In genomic region chr1:226083303-226084101, GRCh38 we compare ENCODE assay signal across 8 cellular contexts. TPM values are rescaled to one million over a fixed set of nuclear protein-coding genes. Genes with fewer than 3 reads are reported as not detected.
A peak's percentile ranks its signal among the peaks of the same experiment; 100 is the strongest.
DNase-seq lines count a peak whose midpoint lies in the region; ATAC-seq, FAIRE-seq and TF ChIP-seq lines count a peak whose summit lies in the region.

No MANE protein-coding gene starts in this region.

- no peaks in the 10 kb centered on the region for H3K9me3 Mint-ChIP-seq in activated T-cell treated with anti-CD3 and anti-CD28 coated beads, Interleukin-2, amount 50 U/mL, for 4 hours
- no peaks in the 10 kb centered on the region for H3K9me3 Mint-ChIP-seq in naive thymus-derived CD4-positive, alpha-beta T cell

- H3K4me3 ChIP-seq in OCI-LY7 (ENCODE audit: low read depth, low read length, poor library complexity, severe bottlenecking): peak overlapping the region; percentile 70
- H3K4me3 ChIP-seq in naive thymus-derived CD4-positive, alpha-beta T cell (ENCODE audit: low read length): peak overlapping the region; percentile 77

- peak overlapping the region; percentile 80 for H3K4me2 ChIP-seq in OCI-LY7 (ENCODE audit: low read length)

- BruUV-seq in OCI-LY7 (replicated peaks; lab: Mats Ljungman, UMichigan): no TSS peak

- H3K4me1 ChIP-seq in OCI-LY7 (ENCODE audit: insufficient read depth, low read length, poor library complexity, severe bottlenecking): peaks cover 33% of the 10 kb centered on the region
- H3K4me1 ChIP-seq in naive thymus-derived CD4-positive, alpha-beta T cell (ENCODE audit: control insufficient read depth in 2 of 2, insufficient read depth in 2 of 2, low read length in 2 of 2): peaks cover 5 to 8% of the 10 kb centered on the region in 2 donors

- POLR2A ChIA-PET in OCI-LY7 (lab: Charles Lee): interaction anchor here (0.6 to 2.5 kb wide), 15 partner anchors 9 to 278 kb away, joined by 3 to 12 read pairs (median 4); no protein-coding TSS in a partner anchor
- POLR2A ChIA-PET in naive thymus-derived CD4-positive, alpha-beta T cell (lab: Charles Lee): interaction anchor here (0.5 to 4.2 kb wide), 12 partner anchors 8 to 306 kb away, joined by 3 to 41 read pairs (median 8); partner anchors contain the start of genes H3-3A, SDE2 and SRP9

- no peaks in the 10 kb centered on the region for H3K36me3 Mint-ChIP-seq in activated T-cell treated with anti-CD3 and anti-CD28 coated beads, Interleukin-2, amount 50 U/mL, for 4 hours (ENCODE audit: insufficient read depth)
- H3K36me3 Mint-ChIP-seq in naive thymus-derived CD4-positive, alpha-beta T cell: no peaks in the 10 kb centered on the region

- H3K4me3 Mint-ChIP-seq in activated T-cell treated with anti-CD3 and anti-CD28 coated beads, Interleukin-2, amount 50 U/mL, for 4 hours: peak overlapping the region; percentile 89
- H3K4me3 Mint-ChIP-seq in naive thymus-derived CD4-positive, alpha-beta T cell: peak overlapping the region; percentile 78 to 94 (median 91)

- peak overlapping the region; percentile 64 for H2AFZ ChIP-seq in OCI-LY7 (ENCODE audit: low read length)

- no peaks in the 10 kb centered on the region for H3K9me2 ChIP-seq in OCI-LY7 (ENCODE audit: insufficient read depth, low read length)

- H3K27me3 Mint-ChIP-seq in activated T-cell treated with anti-CD3 and anti-CD28 coated beads, Interleukin-2, amount 50 U/mL, for 4 hours (ENCODE audit: low read depth): no peaks in the 10 kb centered on the region
- peaks cover 0 to 10% (median 0%) of the 10 kb centered on the region in 5 donors for H3K27me3 Mint-ChIP-seq in naive thymus-derived CD4-positive, alpha-beta T cell

- H3K27me3 ChIP-seq in naive thymus-derived CD4-positive, alpha-beta T cell (ENCODE audit: control insufficient read depth in 2 of 2, insufficient read depth in 2 of 2, low read length in 2 of 2): no peaks in the 10 kb centered on the region

- DNase-seq in D721Med (ENCODE audit: insufficient read length, low spot score): peak; percentile 99
- DNase-seq in GM20000 (ENCODE audit: low spot score): peak; percentile 96
- peak; percentile 93 for DNase-seq in HPDE6-E6E7 (ENCODE audit: extremely low spot score)
- peak; percentile 92 for DNase-seq in OCI-LY7 (ENCODE audit: low spot score)
- DNase-seq in activated T-cell treated with anti-CD3 and anti-CD28 coated beads, Interleukin-2, amount 50 U/mL, for 4 hours: peak; percentile 94
- DNase-seq in fibroblast of gingiva (ENCODE audit: low read depth): peak; percentile 77
- DNase-seq in naive thymus-derived CD4-positive, alpha-beta T cell: peak; percentile 79 to 98 (median 87)
- DNase-seq in stimulated activated naive CD4-positive, alpha-beta T cell (lab: John Stamatoyannopoulos, UW): peak; percentile 73 to 95 (median 88)

- H3K4me1 Mint-ChIP-seq in activated T-cell treated with anti-CD3 and anti-CD28 coated beads, Interleukin-2, amount 50 U/mL, for 4 hours (ENCODE audit: low read depth): peaks cover 9% of the 10 kb centered on the region
- peaks cover 5 to 12% (median 8%) of the 10 kb centered on the region in 7 donors for H3K4me1 Mint-ChIP-seq in naive thymus-derived CD4-positive, alpha-beta T cell

- H4K20me1 ChIP-seq in OCI-LY7 (ENCODE audit: insufficient read depth, low read length): no peaks in the 10 kb centered on the region

- intact Hi-C loops in OCI-LY7 (cut with micrococcal nuclease; ENCODE audit: unreplicated experiment): loop anchor here (1.0 to 5.0 kb wide), 3 partner anchors 19 to 39 kb away; no protein-coding TSS in a partner anchor
- intact Hi-C loops in naive thymus-derived CD4-positive, alpha-beta T cell (cut with micrococcal nuclease): loop anchor here (1.0 to 5.0 kb wide), 10 partner anchors 17 to 617 kb away; partner anchors contain the start of genes ACBD3 (in 2 of the 2) and SDE2 (in 1 of the 2)

- H3K36me3 ChIP-seq in OCI-LY7 (ENCODE audit: insufficient read depth, low read length): no peaks in the 10 kb centered on the region
- H3K36me3 ChIP-seq in naive thymus-derived CD4-positive, alpha-beta T cell (ENCODE audit: control insufficient read depth in 2 of 3, insufficient read depth in 3 of 3, low read length in 3 of 3): no peaks in the 10 kb centered on the region

- H3K27ac Mint-ChIP-seq in naive thymus-derived CD4-positive, alpha-beta T cell: peak overlapping the region; percentile 25 to 93 (median 75)

- CTCF ChIA-PET in OCI-LY7 (lab: Charles Lee; ENCODE audit: unreplicated experiment): no interaction called here
- CTCF ChIA-PET in naive thymus-derived CD4-positive, alpha-beta T cell (lab: Charles Lee): interaction anchor here (0.6 to 3.2 kb wide), 5 partner anchors 15 to 424 kb away, joined by 3 to 14 read pairs (median 6); partner anchors contain the start of gene H3-3A

- peak overlapping the region; percentile 49 for H3K27ac ChIP-seq in OCI-LY7 (ENCODE audit: low read depth, low read length, poor library complexity, severe bottlenecking)
- peak overlapping the region; percentile 65 for H3K27ac ChIP-seq in naive thymus-derived CD4-positive, alpha-beta T cell (ENCODE audit: low read depth, low read length)

- no peak for FAIRE-seq in D721Med (lab: Jason Lieb, UNC)

- no peaks in the 10 kb centered on the region for H3K79me2 ChIP-seq in OCI-LY7 (ENCODE audit: insufficient read depth, low read depth, low read length)

- H3K9me3 ChIP-seq in OCI-LY7 (ENCODE audit: low read length): no peaks in the 10 kb centered on the region
- no peaks in the 10 kb centered on the region for H3K9me3 ChIP-seq in naive thymus-derived CD4-positive, alpha-beta T cell (ENCODE audit: control insufficient read depth in 2 of 3, low read length in 3 of 3)

- peak; percentile 90 to 91 for ATAC-seq in activated T-cell treated with anti-CD3 and anti-CD28 coated beads, Interleukin-2, amount 50 U/mL, for 4 hours
- ATAC-seq in naive thymus-derived CD4-positive, alpha-beta T cell: peak; percentile 98

- TF ChIP-seq CTCF in D721Med (IDR thresholded peaks at IDR 0.05; ENCODE audit: insufficient read depth, missing control alignments) (no peak), GM20000 (IDR thresholded peaks at IDR 0.05; ENCODE audit: extremely low read depth, missing control alignments) (no peak), OCI-LY7 (conservative IDR thresholded peaks at IDR 0.05; ENCODE audit: low read length) (no peak; the same call in 1 of the 2 replicates)

RNA-seq across cellular contexts. Expression of gene H3-3A, which starts 21.0 kb away (rescaled TPM):
- 365 and 416 TPM in 2 replicates for total RNA-seq in OCI-LY7 (2014; rRNA removed; shearing (Covaris generic))
- total RNA-seq in OCI-LY7 (2022): 661 and 742 TPM in 2 replicates
- total RNA-seq in activated T-cell treated with anti-CD3 and anti-CD28 coated beads, Interleukin-2, amount 50 U/mL, for 4 hours: 100 to 1,000 TPM; 328 to 367 (median 332) TPM
- total RNA-seq in naive thymus-derived CD4-positive, alpha-beta T cell: 100 to 1,000 TPM; 388 to 561 (median 412) TPM
- polyA plus RNA-seq in naive thymus-derived CD4-positive, alpha-beta T cell: 100 to 1,000 TPM; 677 to 832 TPM

Comparison
In these comparisons a context has a peak if more than half of its experiments do, and no peak if none do; other contexts are left out.
1. Peak in every context shown above with its lines: DNase-seq, ATAC-seq, H3K4me3 ChIP-seq and H3K27ac ChIP-seq.